In genomic region chr16:79186196-79186595, GRCh38 we compare ENCODE assay signal across 27 cellular contexts.
DNase-seq lines count a peak whose midpoint lies in the region; ATAC-seq, FAIRE-seq and TF ChIP-seq lines count a peak whose summit lies in the region.
"Had no signal": no experiment of that assay in that cellular context is flagged by ENCODE, and none has a peak within 500 bp of the region (broad histone marks: within the 10 kb centered on the region; RNA-seq: fewer than 3 reads in every experiment).

No MANE protein-coding gene starts in this region.

- no peaks in the 10 kb centered on the region for H3K9me3 ChIP-seq in H9 (ENCODE audit: control insufficient read depth, low read depth, low read length)
- H3K9me3 ChIP-seq in astrocyte (ENCODE audit: insufficient read depth, low read depth, low read length): no peaks in the 10 kb centered on the region
- peaks cover 11% of the 10 kb centered on the region for H3K9me3 ChIP-seq in left ventricle myocardium inferior (replicated peaks)
- H3K9me3 ChIP-seq: BE2C, HAP-1, psoas muscle, stomach had no signal

- no peak overlapping the region for H3T11ph ChIP-seq in H9 (ENCODE audit: low read length)

- no peak overlapping the region for H3K23ac ChIP-seq in H9 (ENCODE audit: insufficient read length, low read depth, low read length)

- H3K36me3 Mint-ChIP-seq in H9 (ENCODE audit: insufficient read depth in 1 of 3, low read depth in 3 of 3): no peaks in the 10 kb centered on the region
- H3K36me3 Mint-ChIP-seq in astrocyte (ENCODE audit: low read depth, unreplicated experiment): no peaks in the 10 kb centered on the region
- H3K36me3 Mint-ChIP-seq in mesothelial cell of epicardium: peaks cover 3% of the 10 kb centered on the region
- peaks cover 0 to 7% (median 0%) of the 10 kb centered on the region in 3 donors for H3K36me3 Mint-ChIP-seq in naive thymus-derived CD8-positive, alpha-beta T cell
- H3K36me3 Mint-ChIP-seq: CD8-positive, alpha-beta memory T cell had no signal

- H2BK15ac ChIP-seq in H9 (ENCODE audit: low read depth, low read length): no peak overlapping the region

- H3K27me3 Mint-ChIP-seq in H9 (ENCODE audit: low read depth) (0 out of 2 replicates have a peak, but pooled peaks cover 2% of the 10 kb centered on the region), astrocyte (ENCODE audit: low read depth, unreplicated experiment) (no peaks in the 10 kb centered on the region), mesothelial cell of epicardium (ENCODE audit: low read depth) (no peaks in the 10 kb centered on the region)
- H3K27me3 Mint-ChIP-seq in naive thymus-derived CD8-positive, alpha-beta T cell: no peaks in the 10 kb centered on the region
- H3K27me3 Mint-ChIP-seq: CD8-positive, alpha-beta memory T cell; T-helper 17 cell had no signal

- H4K8ac ChIP-seq in H9 (replicated peaks; ENCODE audit: insufficient read length, low read depth, low read length): no peak overlapping the region

- intact Hi-C loops in left ventricle myocardium inferior (cut with micrococcal nuclease): no loop called here

- no peak for FAIRE-seq in astrocyte (lab: Jason Lieb, UNC)
- FAIRE-seq: HTR-8/SVneo, small intestine had no signal

- H3K18ac ChIP-seq in H9 (ENCODE audit: insufficient read length, low read depth, low read length): peak overlapping the region; percentile 11

- no peak overlapping the region for H2BK12ac ChIP-seq in H9 (ENCODE audit: insufficient read length, low read depth, low read length)

- H2AFZ ChIP-seq in H9 (ENCODE audit: low read length): no peak overlapping the region
- H2AFZ ChIP-seq in astrocyte (ENCODE audit: low read depth, low read length): no peak overlapping the region

- peaks cover 15 to 19% of the 10 kb centered on the region in 2 experiments for H3K4me1 Mint-ChIP-seq in H9
- H3K4me1 Mint-ChIP-seq in astrocyte (ENCODE audit: low read depth, unreplicated experiment): peaks cover 14% of the 10 kb centered on the region
- peaks cover 22% of the 10 kb centered on the region for H3K4me1 Mint-ChIP-seq in mesothelial cell of epicardium
- H3K4me1 Mint-ChIP-seq in naive thymus-derived CD8-positive, alpha-beta T cell: peaks cover 0 to 12% (median 8%) of the 10 kb centered on the region in 4 donors

- H2AK5ac ChIP-seq in H9 (ENCODE audit: insufficient read length, low read length): no peak overlapping the region

- H3K23me2 ChIP-seq in H9 (ENCODE audit: insufficient read length, low read depth, low read length, poor library complexity, severe bottlenecking): no peaks in the 10 kb centered on the region

- H3K4me1 ChIP-seq in H9 (ENCODE audit: insufficient read depth, low read length) (peaks cover 10% of the 10 kb centered on the region; the same call in 1 of the 2 replicates), astrocyte (ENCODE audit: insufficient read depth, low read length) (peaks cover 3% of the 10 kb centered on the region), left ventricle myocardium inferior (peaks cover 11% of the 10 kb centered on the region)
- H3K4me1 ChIP-seq: BE2C, HAP-1, psoas muscle, stomach had no signal

- no peak overlapping the region for H2BK20ac ChIP-seq in H9 (ENCODE audit: low read depth, low read length, poor library complexity, severe bottlenecking)

- H3K9me3 Mint-ChIP-seq in H9 (no peaks in the 10 kb centered on the region; a peak in 1 of 5 replicates), astrocyte (ENCODE audit: unreplicated experiment) (peaks cover 3% of the 10 kb centered on the region), mesothelial cell of epicardium (peaks cover 12% of the 10 kb centered on the region)
- H3K9me3 Mint-ChIP-seq in naive thymus-derived CD8-positive, alpha-beta T cell: peaks cover 0 to 19% (median 6%) of the 10 kb centered on the region in 9 donors

- H3K36me3 ChIP-seq in astrocyte (ENCODE audit: insufficient read depth, low read length) (no peaks in the 10 kb centered on the region), left ventricle myocardium inferior (no peaks in the 10 kb centered on the region)
- H3K36me3 ChIP-seq: BE2C, HAP-1, stomach, tibial artery had no signal

- H3K27me3 ChIP-seq in H9 (ENCODE audit: insufficient read depth, low read length) (no peaks in the 10 kb centered on the region), astrocyte (ENCODE audit: insufficient read depth, low read length) (no peaks in the 10 kb centered on the region), left ventricle myocardium inferior (ENCODE audit: low read depth) (no peaks in the 10 kb centered on the region)
- H3K27me3 ChIP-seq: BE2C, stomach, tibial artery had no signal

- no peak overlapping the region for H3K9ac ChIP-seq in H9 (ENCODE audit: extremely low read depth, insufficient read length, low read length)
- H3K9ac ChIP-seq in astrocyte (ENCODE audit: low read length): no peak overlapping the region

- H2BK120ac ChIP-seq in H9 (ENCODE audit: low read depth, low read length, poor library complexity, severe bottlenecking): no peak overlapping the region

- no peak overlapping the region for H3K14ac ChIP-seq in H9 (ENCODE audit: insufficient read depth, low read length)

- no peak overlapping the region for H3K56ac ChIP-seq in H9 (ENCODE audit: insufficient read length, low read depth, low read length)

- WGBS in H9 (ENCODE audit: extremely low coverage, insufficient read length, low lambda C conversion rate): no CpG with 5 or more reads among the region's 6 CpGs

- H3K4me2 ChIP-seq in H9 (ENCODE audit: insufficient read depth, insufficient read length, low read length): no peak overlapping the region
- no peak overlapping the region for H3K4me2 ChIP-seq in astrocyte (ENCODE audit: low read length)

- H4K91ac ChIP-seq in H9 (ENCODE audit: insufficient read length, low read depth, low read length): no peak overlapping the region

- H3K27ac ChIP-seq in H9 (ENCODE audit: insufficient read length, low read depth, low read length) (no peak overlapping the region), astrocyte (ENCODE audit: low read depth, low read length) (no peak overlapping the region), left ventricle myocardium inferior (replicated peaks) (peak overlapping the region; percentile 39)
- H3K27ac ChIP-seq: epithelial cell of prostate, psoas muscle, stomach, tibial artery had no signal

- H3K4ac ChIP-seq in H9 (ENCODE audit: low read depth, low read length): no peak overlapping the region

- H3K27ac Mint-ChIP-seq in H9 (no peak overlapping the region), astrocyte (ENCODE audit: unreplicated experiment) (peak overlapping the region; percentile 4), mesothelial cell of epicardium (peak overlapping the region; percentile 32)
- no peak overlapping the region for H3K27ac Mint-ChIP-seq in naive thymus-derived CD8-positive, alpha-beta T cell
- H3K27ac Mint-ChIP-seq: CD8-positive, alpha-beta memory T cell; memory B cell; T-helper 17 cell had no signal

- no peak for DNase-seq in H9
- no peak for DNase-seq in astrocyte (ENCODE audit: low read depth)
- no peak for DNase-seq in left ventricle myocardium inferior
- no peak for DNase-seq in mesothelial cell of epicardium (ENCODE audit: low spot score in 2 of 2, unreplicated experiment in 2 of 2)
- no peak for DNase-seq in NCI-H524 (lab: John Stamatoyannopoulos, UW)
- no peak for DNase-seq in naive thymus-derived CD8-positive, alpha-beta T cell
- DNase-seq in hypothalamus (lab: John Stamatoyannopoulos, UW): no peak
- DNase-seq: activated gamma-delta T cell; BE2C; CD8-positive, alpha-beta memory T cell; KG1; kidney glomerular epithelial cell; MM.1S; NCI-H2029 treated with DMSO at 0.1 percent for 48 hours; NCI-H226; NCI-H774; occipital lobe; psoas muscle; small intestine; stimulated activated CD4-positive, alpha-beta T cell treated with anti-CD3 and anti-CD28 coated beads, Interleukin-2, amount 100 ng/mL, for 24 hours; stomach; T-helper 17 cell; tibial artery had no signal

- POLR2A ChIA-PET in naive thymus-derived CD8-positive, alpha-beta T cell (lab: Charles Lee): no interaction called here

- H3K79me2 ChIP-seq in H9 (ENCODE audit: insufficient read depth, low read length) (no peaks in the 10 kb centered on the region), astrocyte (ENCODE audit: insufficient read depth, low read length) (no peaks in the 10 kb centered on the region)

- TF ChIP-seq CTCF in H9 (conservative IDR thresholded peaks at IDR 0.05): no peak
- TF ChIP-seq CTCF in astrocyte (IDR thresholded peaks at IDR 0.05; ENCODE audit: insufficient read depth, low read depth, low read length): no peak
- TF ChIP-seq CTCF in left ventricle myocardium inferior (IDR thresholded peaks at IDR 0.05; ENCODE audit: borderline replicate concordance): no peak
- TF ChIP-seq CTCF in mesothelial cell of epicardium (IDR thresholded peaks at IDR 0.05; ENCODE audit: unreplicated experiment): no peak

- no peaks in the 10 kb centered on the region for H3K79me1 ChIP-seq in H9 (ENCODE audit: insufficient read depth, low read depth, low read length, poor library complexity, severe bottlenecking)

- H3K4me3 ChIP-seq in astrocyte (ENCODE audit: insufficient read depth, low read depth, low read length): no peak overlapping the region
- no peak overlapping the region for H3K4me3 ChIP-seq in left ventricle myocardium inferior
- H3K4me3 ChIP-seq: HAP-1, psoas muscle, stomach, tibial artery had no signal

- H4K5ac ChIP-seq in H9 (ENCODE audit: insufficient read length, low read depth, low read length): no peak overlapping the region

- H4K20me1 ChIP-seq in H9 (ENCODE audit: control insufficient read depth, insufficient read depth, insufficient read length) (no peaks in the 10 kb centered on the region), astrocyte (ENCODE audit: insufficient read depth, low read length) (no peaks in the 10 kb centered on the region)

- ATAC-seq in naive thymus-derived CD8-positive, alpha-beta T cell: no peak
- ATAC-seq: psoas muscle, T-helper 17 cell had no signal

- no peak overlapping the region for H3K4me3 Mint-ChIP-seq in H9
- no peak overlapping the region for H3K4me3 Mint-ChIP-seq in astrocyte (ENCODE audit: unreplicated experiment)
- H3K4me3 Mint-ChIP-seq in mesothelial cell of epicardium: no peak overlapping the region
- no peak overlapping the region for H3K4me3 Mint-ChIP-seq in naive thymus-derived CD8-positive, alpha-beta T cell
- H3K4me3 Mint-ChIP-seq: CD8-positive, alpha-beta memory T cell; memory B cell; T-helper 17 cell had no signal

- H2BK5ac ChIP-seq in H9 (ENCODE audit: insufficient read length, low read length): no peak overlapping the region

Comparison
In these comparisons a context has a peak if more than half of its experiments do, and no peak if none do; other contexts are left out.
1. H3K27ac Mint-ChIP-seq: peak in astrocyte (single experiment) and mesothelial cell of epicardium (single experiment); none in H9 (0 of 3) and naive thymus-derived CD8-positive, alpha-beta T cell (0 of 10).